ENCODE assay signal across 19 cellular contexts in genomic region chr7:563629-564170, GRCh38. TPM values are rescaled to one million over a fixed set of nuclear protein-coding genes. Genes with fewer than 3 reads are reported as not detected.
DNase-seq lines count a peak whose midpoint lies in the region; ATAC-seq, FAIRE-seq and TF ChIP-seq lines count a peak whose summit lies in the region.
"Had no signal": no experiment of that assay in that cellular context is flagged by ENCODE, and none has a peak within 500 bp of the region (broad histone marks: within the 10 kb centered on the region; RNA-seq: fewer than 3 reads in every experiment).

No MANE protein-coding gene starts in this region.

- ATAC-seq in right cardiac atrium, result no peak
- ATAC-seq in stimulated activated memory B cell treated with anti-CD40 and anti-IgM and Interleukin-4, amounts not matched to agents 10 μg/mL and 1 μg/mL and 100 μg/mL, for 72 hours, result peak; percentile 20
- no peak for ATAC-seq in activated T-helper 17 cell treated with anti-CD3 and anti-CD28 coated beads, Interleukin-2, amount 50 U/mL, for 72 hours (replicated peaks)
- no peak for ATAC-seq in psoas muscle

- peaks cover 11% of the 10 kb centered on the region for H3K36me3 Mint-ChIP-seq in stimulated activated memory B cell treated with anti-CD40 and anti-IgM and Interleukin-4, amounts not matched to agents 10 μg/mL and 1 μg/mL and 100 μg/mL, for 72 hours
- H3K36me3 Mint-ChIP-seq in activated T-helper 17 cell treated with anti-CD3 and anti-CD28 coated beads, Interleukin-2, amount 50 U/mL, for 72 hours (ENCODE audit: low read depth), result no peaks in the 10 kb centered on the region
- H3K36me3 Mint-ChIP-seq: CD8-positive, alpha-beta memory T cell had no signal

- intact Hi-C loops in right cardiac atrium (cut with DNase I), result no loop called here
- intact Hi-C loops in cardiac septum (cut with DNase I), result no loop called here
- intact Hi-C loops in uterus (cut with DNase I; ENCODE audit: low total_unique reads), result no loop called here
- intact Hi-C loops in psoas muscle (cut with DNase I), result loop anchor here in 1 of 2 donors (10.0 kb wide), 1 partner anchor 219 kb away; no protein-coding TSS in a partner anchor

- no peaks in the 10 kb centered on the region for H3K4me1 Mint-ChIP-seq in stimulated activated memory B cell treated with anti-CD40 and anti-IgM and Interleukin-4, amounts not matched to agents 10 μg/mL and 1 μg/mL and 100 μg/mL, for 72 hours
- H3K4me1 Mint-ChIP-seq in activated T-helper 17 cell treated with anti-CD3 and anti-CD28 coated beads, Interleukin-2, amount 50 U/mL, for 72 hours, result peaks cover 4% of the 10 kb centered on the region

- peak; percentile 99 for FAIRE-seq in bronchial epithelial cell (lab: Jason Lieb, UNC)

- peaks cover 6% of the 10 kb centered on the region for H3K4me1 ChIP-seq in right cardiac atrium (ENCODE audit: control insufficient read depth, insufficient read depth, low read length)
- no peaks in the 10 kb centered on the region for H3K4me1 ChIP-seq in uterus
- H3K4me1 ChIP-seq in psoas muscle, result peaks cover 3% of the 10 kb centered on the region
- H3K4me1 ChIP-seq: Caco-2, HAP-1 had no signal

- H3K9me3 ChIP-seq in right cardiac atrium (ENCODE audit: control insufficient read depth, low read length), result no peaks in the 10 kb centered on the region
- H3K9me3 ChIP-seq in uterus, result no peaks in the 10 kb centered on the region
- H3K9me3 ChIP-seq in psoas muscle, result no peaks in the 10 kb centered on the region
- H3K9me3 ChIP-seq: BLaER1, Caco-2, HAP-1 had no signal

- H3K36me3 ChIP-seq in bronchial epithelial cell (ENCODE audit: control insufficient read depth, insufficient read depth, low read length), result no peaks in the 10 kb centered on the region
- no peaks in the 10 kb centered on the region for H3K36me3 ChIP-seq in uterus
- no peaks in the 10 kb centered on the region for H3K36me3 ChIP-seq in psoas muscle (ENCODE audit: insufficient read depth in 1 of 2, low read depth in 1 of 2)
- H3K36me3 ChIP-seq: BLaER1, HAP-1 had no signal

- no peak overlapping the region for H3K27ac Mint-ChIP-seq in stimulated activated memory B cell treated with anti-CD40 and anti-IgM and Interleukin-4, amounts not matched to agents 10 μg/mL and 1 μg/mL and 100 μg/mL, for 72 hours
- no peak overlapping the region for H3K27ac Mint-ChIP-seq in activated T-helper 17 cell treated with anti-CD3 and anti-CD28 coated beads, Interleukin-2, amount 50 U/mL, for 72 hours
- H3K27ac Mint-ChIP-seq: HFFc6 had no signal

- 89% methylated on average over 11 of the region's 11 CpGs for WGBS in right cardiac atrium
- 81 to 90% (median 83%) methylated on average over 11 of the region's 11 CpGs for WGBS in psoas muscle, 3 donors

- no peaks in the 10 kb centered on the region for H3K27me3 ChIP-seq in right cardiac atrium (ENCODE audit: control insufficient read depth, insufficient read depth)
- H3K27me3 ChIP-seq in bronchial epithelial cell (ENCODE audit: control insufficient read depth, insufficient read depth, low read length), result no peaks in the 10 kb centered on the region
- H3K27me3 ChIP-seq in uterus, result no peaks in the 10 kb centered on the region
- H3K27me3 ChIP-seq in psoas muscle (ENCODE audit: insufficient read depth in 3 of 3, low read length in 2 of 3), result peaks cover 0 to 10% (median 0%) of the 10 kb centered on the region in 3 donors
- H3K27me3 ChIP-seq: BLaER1 had no signal

- no peak overlapping the region for H3K4me3 Mint-ChIP-seq in stimulated activated memory B cell treated with anti-CD40 and anti-IgM and Interleukin-4, amounts not matched to agents 10 μg/mL and 1 μg/mL and 100 μg/mL, for 72 hours
- H3K4me3 Mint-ChIP-seq in activated T-helper 17 cell treated with anti-CD3 and anti-CD28 coated beads, Interleukin-2, amount 50 U/mL, for 72 hours, result no peak overlapping the region
- H3K4me3 Mint-ChIP-seq: CD8-positive, alpha-beta memory T cell; HFFc6 had no signal

- H3K27me3 Mint-ChIP-seq in stimulated activated memory B cell treated with anti-CD40 and anti-IgM and Interleukin-4, amounts not matched to agents 10 μg/mL and 1 μg/mL and 100 μg/mL, for 72 hours, result no peaks in the 10 kb centered on the region
- no peaks in the 10 kb centered on the region for H3K27me3 Mint-ChIP-seq in activated T-helper 17 cell treated with anti-CD3 and anti-CD28 coated beads, Interleukin-2, amount 50 U/mL, for 72 hours
- H3K27me3 Mint-ChIP-seq: CD8-positive, alpha-beta memory T cell had no signal

- peaks cover 3% of the 10 kb centered on the region for H3K9me3 Mint-ChIP-seq in stimulated activated memory B cell treated with anti-CD40 and anti-IgM and Interleukin-4, amounts not matched to agents 10 μg/mL and 1 μg/mL and 100 μg/mL, for 72 hours
- no peaks in the 10 kb centered on the region for H3K9me3 Mint-ChIP-seq in activated T-helper 17 cell treated with anti-CD3 and anti-CD28 coated beads, Interleukin-2, amount 50 U/mL, for 72 hours
- H3K9me3 Mint-ChIP-seq: CD8-positive, alpha-beta memory T cell; HFFc6 had no signal

- DNase-seq in right cardiac atrium (peak in 2 of 3 donors; percentile 46 to 66), cardiac septum (ENCODE audit: low spot score) (no peak), bronchial epithelial cell (ENCODE audit: low read depth) (no peak), uterus (no peak), psoas muscle (no peak)
- DNase-seq: 8988T; AML-193; Caco-2; CD8-positive, alpha-beta memory T cell; DMS53; GF-D8; GOT3; HFFc6; IMR-90 had no signal

- no peak for TF ChIP-seq POLR2A in uterus (IDR thresholded peaks at IDR 0.05)

- TF ChIP-seq CTCF in bronchial epithelial cell (IDR thresholded peaks at IDR 0.05; ENCODE audit: insufficient read depth, low read length, severe bottlenecking), result no peak
- no peak for TF ChIP-seq CTCF in uterus (IDR thresholded peaks at IDR 0.05)
- no peak for TF ChIP-seq CTCF in psoas muscle (IDR thresholded peaks at IDR 0.05)

- H3K4me3 ChIP-seq in right cardiac atrium (ENCODE audit: low read length), result no peak overlapping the region
- H3K4me3 ChIP-seq in bronchial epithelial cell (ENCODE audit: low read depth, low read length), result no peak overlapping the region
- H3K4me3 ChIP-seq in uterus, result no peak overlapping the region
- no peak overlapping the region for H3K4me3 ChIP-seq in psoas muscle
- H3K4me3 ChIP-seq: BLaER1, HAP-1 had no signal

- H3K27ac ChIP-seq in right cardiac atrium (ENCODE audit: low read length), result no peak overlapping the region
- no peak overlapping the region for H3K27ac ChIP-seq in uterus
- H3K27ac ChIP-seq in psoas muscle, result no peak overlapping the region
- H3K27ac ChIP-seq: BLaER1, HL-60 had no signal

RNA-seq across cellular contexts. Expression of gene PDGFA, which starts 44.1 kb away (rescaled TPM):
- total RNA-seq in right cardiac atrium (10 to 100 TPM; 32.2 to 44.3 (median 38.4) TPM), cardiac septum (38.9 TPM), bronchial epithelial cell (55.8 and 64.8 TPM in 2 replicates), uterus (10 to 100 TPM; 20.9 to 35.1 (median 33.6) TPM), psoas muscle (10 to 100 TPM; 13.9 to 30.4 (median 19.2) TPM)
- polyA plus RNA-seq in right cardiac atrium (18.3 TPM), psoas muscle (10 to 100 TPM in 2 of 3 donors, 1 to 10 TPM in 1; 9.1 to 24.4 (median 15.3) TPM)
- total RNA-seq in activated T-helper 17 cell treated with anti-CD3 and anti-CD28 coated beads, Interleukin-2, amount 50 U/mL, for 72 hours, result 10 to 100 TPM; 11.9 to 28.1 TPM

Comparison
In these comparisons a context has a peak if more than half of its experiments do, and no peak if none do; other contexts are left out.
1. DNase-seq: peak in right cardiac atrium (2 of 3); none in cardiac septum (single experiment), bronchial epithelial cell (single experiment), uterus (0 of 2) and psoas muscle (0 of 2).